In the genomic region with DNA sequence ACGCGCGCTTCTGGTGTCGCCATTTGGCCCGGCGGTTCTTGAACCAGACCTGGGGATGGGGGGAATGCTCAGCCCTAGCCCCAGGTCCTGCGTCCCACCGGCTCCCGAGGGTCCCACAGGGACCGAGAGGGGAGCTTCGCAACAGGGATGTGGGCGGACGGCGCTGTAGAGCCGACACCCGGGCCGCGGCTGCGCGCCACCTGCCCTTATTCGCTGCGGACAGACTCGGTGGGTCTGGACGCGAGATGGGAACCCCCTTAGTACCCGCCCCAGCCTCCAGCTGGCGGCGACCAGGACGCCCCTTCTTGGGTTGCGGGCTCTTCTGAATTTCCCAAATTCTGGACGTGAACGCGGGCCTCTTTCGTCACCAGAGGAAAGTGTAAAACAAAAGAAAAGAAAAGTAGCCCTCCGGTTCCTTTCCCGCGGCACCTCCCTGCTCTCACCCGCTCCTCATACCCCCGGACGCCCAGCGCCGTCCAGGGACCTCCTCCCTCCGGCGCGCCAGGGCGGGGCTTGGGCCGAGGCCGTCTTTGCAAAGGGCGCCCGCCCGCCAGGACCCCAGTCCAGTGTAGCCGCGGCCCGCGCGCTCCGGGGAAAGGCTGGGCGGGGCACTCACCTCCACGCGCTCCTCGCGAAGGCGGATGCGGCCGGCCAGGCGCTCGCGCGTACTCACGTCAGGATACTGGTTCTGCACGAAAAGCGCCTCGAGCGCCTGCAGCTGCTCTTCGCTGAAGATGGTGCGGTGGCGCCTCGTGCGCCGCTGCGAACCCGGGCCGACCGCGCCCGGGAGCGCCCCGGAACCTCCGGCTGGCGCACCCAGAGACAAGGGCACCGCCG, we compare ENCODE assay signal across 8 cellular contexts. TPM values are rescaled to one million over a fixed set of nuclear protein-coding genes. Genes with fewer than 3 reads are reported as not detected.
DNase-seq lines count a peak whose midpoint lies in the region; ATAC-seq, FAIRE-seq and TF ChIP-seq lines count a peak whose summit lies in the region.
"Had no signal": no experiment of that assay in that cellular context is flagged by ENCODE, and none has a peak within 500 bp of the region (broad histone marks: within the 10 kb centered on the region; RNA-seq: fewer than 3 reads in every experiment).

No MANE protein-coding gene starts in this region.

- peak overlapping the region; percentile 45 for H3K4me3 ChIP-seq in HUES64 (ENCODE audit: low read length)
- H3K4me3 ChIP-seq in right cardiac atrium (ENCODE audit: low read length), result peak overlapping the region; percentile 12

- H3K4me1 ChIP-seq in HUES64 (ENCODE audit: insufficient read depth, low read length) (peaks cover 5% of the 10 kb centered on the region; the same call in 1 of the 2 replicates), right cardiac atrium (ENCODE audit: control insufficient read depth, insufficient read depth, low read length) (no peaks in the 10 kb centered on the region)

- WGBS in HUES64, result 12% methylated on average over 92 of the region's 92 CpGs
- 2% methylated on average over 92 of the region's 92 CpGs for WGBS in right cardiac atrium

- no peak for ATAC-seq in activated B cell treated with CpG ODN at 0.5 μM for 24 hours (ENCODE audit: low read depth)
- ATAC-seq in right cardiac atrium, result no peak
- no peak for ATAC-seq in GM21390 (IDR thresholded peaks at IDR 0.05; ENCODE audit: unreplicated experiment)

- peaks cover 12% of the 10 kb centered on the region for H3K4me1 Mint-ChIP-seq in activated B cell treated with CpG ODN at 0.5 μM for 24 hours

- no peaks in the 10 kb centered on the region for H3K9me3 Mint-ChIP-seq in activated B cell treated with CpG ODN at 0.5 μM for 24 hours

- peak overlapping the region; percentile 0; the same call in 1 of the 2 replicates for H3K9ac ChIP-seq in HUES64 (ENCODE audit: low read depth, low read length)

- CTCF ChIA-PET in activated B cell treated with CpG ODN at 0.5 μM for 24 hours (lab: Charles Lee), result interaction anchor here (0.8 to 1.1 kb wide), 2 partner anchors 25 to 481 kb away, joined by 3 to 4 read pairs; no protein-coding TSS in a partner anchor

- peaks cover 3% of the 10 kb centered on the region for H3K36me3 Mint-ChIP-seq in activated B cell treated with CpG ODN at 0.5 μM for 24 hours (ENCODE audit: low read depth)

- H3K27ac ChIP-seq in HUES64 (ENCODE audit: low read depth, low read length) (no peak overlapping the region), right cardiac atrium (ENCODE audit: low read length) (no peak overlapping the region)

- peaks cover 38% of the 10 kb centered on the region for H3K27me3 Mint-ChIP-seq in activated B cell treated with CpG ODN at 0.5 μM for 24 hours

- TF ChIP-seq CTCF in activated B cell treated with CpG ODN at 0.5 μM for 24 hours (IDR thresholded peaks at IDR 0.05), result no peak

- peak overlapping the region; percentile 38 for H3K4me3 Mint-ChIP-seq in activated B cell treated with CpG ODN at 0.5 μM for 24 hours

- H3K9me3 ChIP-seq in HUES64 (ENCODE audit: insufficient read depth, low read depth, low read length), result peaks cover 4% of the 10 kb centered on the region; the same call in 1 of the 2 replicates
- H3K9me3 ChIP-seq in right cardiac atrium (ENCODE audit: control insufficient read depth, low read length), result no peaks in the 10 kb centered on the region

- POLR2A ChIA-PET in activated B cell treated with CpG ODN at 0.5 μM for 24 hours (lab: Charles Lee), result no interaction called here

- H3K27ac Mint-ChIP-seq in activated B cell treated with CpG ODN at 0.5 μM for 24 hours, result no peak overlapping the region

- no peak for DNase-seq in activated B cell treated with CpG ODN at 0.5 μM for 24 hours
- no peak for DNase-seq in right cardiac atrium
- peak; percentile 30 for DNase-seq in stimulated activated CD4-positive, alpha-beta T cell treated with anti-CD3 and anti-CD28 coated beads, Interleukin-4, amount 100 ng/mL, for 24 hours
- no peak for DNase-seq in RCC 7860 (ENCODE audit: low spot score)
- no peak for DNase-seq in amygdala (lab: John Stamatoyannopoulos, UW)
- DNase-seq: NCI-H446 treated with DMSO at 0.1 percent for 48 hours had no signal

- H3K27me3 ChIP-seq in HUES64 (ENCODE audit: insufficient read depth, low read length) (peaks cover 77% of the 10 kb centered on the region), right cardiac atrium (ENCODE audit: control insufficient read depth, insufficient read depth) (no peaks in the 10 kb centered on the region)

- FAIRE-seq in RCC 7860 (lab: Jason Lieb, UNC), result no peak

- no peaks in the 10 kb centered on the region for H3K36me3 ChIP-seq in HUES64 (ENCODE audit: insufficient read depth, low read length)

- intact Hi-C loops in activated B cell treated with CpG ODN at 0.5 μM for 24 hours (cut with micrococcal nuclease), result loop anchor here (10.0 kb wide), 1 partner anchor 146 kb away; a partner anchor contains a TSS
- intact Hi-C loops in right cardiac atrium (cut with DNase I), result loop anchor here in 1 of 4 donors (10.0 kb wide), 1 partner anchor 486 kb away; no protein-coding TSS in a partner anchor

RNA-seq across cellular contexts. Expression of a gene that starts 0.8 kb away (rescaled TPM):
- polyA plus RNA-seq in HUES64 (2013, experiment 1 of 2), result not detected
- polyA plus RNA-seq in HUES64 (2013, experiment 2 of 2), result not detected
- not detected in 2 replicates for total RNA-seq in activated B cell treated with CpG ODN at 0.5 μM for 24 hours
- not detected for total RNA-seq in right cardiac atrium
- polyA plus RNA-seq in right cardiac atrium, result not detected

RNA-seq across cellular contexts. Expression of a gene that starts 4.8 kb away (rescaled TPM):
- 13.9 TPM for polyA plus RNA-seq in HUES64 (2013, experiment 1 of 2)
- polyA plus RNA-seq in HUES64 (2013, experiment 2 of 2), result 14.4 TPM
- total RNA-seq in activated B cell treated with CpG ODN at 0.5 μM for 24 hours, result 14.9 and 17.2 TPM in 2 replicates
- total RNA-seq in right cardiac atrium, result 10 to 100 TPM in 3 of 4 donors, 1 to 10 TPM in 1; 9.3 to 11.1 (median 10.4) TPM
- 11.2 TPM for polyA plus RNA-seq in right cardiac atrium

RNA-seq across cellular contexts. Expression of a gene that starts 18.2 kb away (rescaled TPM):
- not detected for polyA plus RNA-seq in HUES64 (2013, experiment 1 of 2)
- not detected for polyA plus RNA-seq in HUES64 (2013, experiment 2 of 2)
- total RNA-seq in activated B cell treated with CpG ODN at 0.5 μM for 24 hours, result 0.13 TPM in 1 of 2 replicates, not detected in the other
- not detected for total RNA-seq in right cardiac atrium
- polyA plus RNA-seq in right cardiac atrium, result 0.09 TPM

RNA-seq across cellular contexts. Expression of a gene that starts 27.1 kb away (rescaled TPM):
- polyA plus RNA-seq in HUES64 (2013, experiment 1 of 2), result 41.7 TPM
- 35.9 TPM for polyA plus RNA-seq in HUES64 (2013, experiment 2 of 2)
- total RNA-seq in activated B cell treated with CpG ODN at 0.5 μM for 24 hours (29.3 and 33.2 TPM in 2 replicates), right cardiac atrium (10 to 100 TPM; 28.9 to 38.8 (median 35.4) TPM)
- polyA plus RNA-seq in right cardiac atrium, result 34.9 TPM

RNA-seq across cellular contexts. Expression of a gene that starts 29.3 kb away (rescaled TPM):
- polyA plus RNA-seq in HUES64 (2013, experiment 1 of 2), result 115 TPM
- 128 TPM for polyA plus RNA-seq in HUES64 (2013, experiment 2 of 2)
- total RNA-seq in activated B cell treated with CpG ODN at 0.5 μM for 24 hours (44.2 and 44.6 TPM in 2 replicates), right cardiac atrium (10 to 100 TPM; 11.2 to 25.2 (median 18.6) TPM)
- polyA plus RNA-seq in right cardiac atrium, result 26.5 TPM
